In the genomic region with DNA sequence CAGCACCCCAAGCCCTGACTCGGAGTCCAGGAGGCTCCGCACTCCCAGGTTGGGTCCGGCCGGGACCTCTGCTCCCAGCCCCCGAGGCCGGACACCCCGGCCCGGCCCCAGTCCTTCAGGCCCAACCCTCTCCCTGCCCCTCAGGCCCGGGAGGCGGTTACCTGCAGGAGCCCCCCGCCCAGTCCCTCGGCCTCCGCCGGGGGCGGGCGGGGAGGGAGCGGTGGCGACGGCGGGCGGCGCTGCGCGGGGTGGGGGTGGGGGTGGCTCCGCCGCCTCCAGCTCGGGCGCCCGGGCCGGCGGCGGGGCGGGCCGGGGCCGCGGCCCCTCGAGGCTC, we compare ENCODE assay signal across 8 cellular contexts. TPM values are rescaled to one million over a fixed set of nuclear protein-coding genes. Genes with fewer than 3 reads are reported as not detected.
DNase-seq lines count a peak whose midpoint lies in the region; ATAC-seq and TF ChIP-seq lines count a peak whose summit lies in the region.

No MANE protein-coding gene starts in this region.

- H3K9me3 Mint-ChIP-seq in osteocyte (ENCODE audit: unreplicated experiment): no peaks in the 10 kb centered on the region

- no peaks in the 10 kb centered on the region for H3K36me3 Mint-ChIP-seq in osteocyte (ENCODE audit: unreplicated experiment)

- DNase-seq in AG10803 (ENCODE audit: low read depth) (no peak), fibroblast of villous mesenchyme (ENCODE audit: low read depth) (peak; percentile 3), osteocyte (ENCODE audit: extremely low spot score, unreplicated experiment) (no peak), NCI-H187 (lab: John Stamatoyannopoulos, UW) (no peak)
- peak; percentile 25 for DNase-seq in activated CD4-positive, alpha-beta T cell treated with anti-CD3 and anti-CD28 coated beads, Interleukin-2, amount 50 U/mL, for 1 hour

- TF ChIP-seq CTCF in AG10803 (conservative IDR thresholded peaks at IDR 0.05; ENCODE audit: low read length) (no peak), fibroblast of villous mesenchyme (IDR thresholded peaks at IDR 0.05; ENCODE audit: insufficient read depth, low read depth, low read length) (no peak), osteocyte (IDR thresholded peaks at IDR 0.05) (no peak)

- peaks cover 17% of the 10 kb centered on the region for H3K4me1 Mint-ChIP-seq in osteocyte (ENCODE audit: unreplicated experiment)

- no peak overlapping the region for H3K27ac Mint-ChIP-seq in osteocyte (ENCODE audit: unreplicated experiment)

- ATAC-seq in GM19395 (IDR thresholded peaks at IDR 0.05; ENCODE audit: unreplicated experiment) (peak; percentile 34), HG03460 (IDR thresholded peaks at IDR 0.05; ENCODE audit: unreplicated experiment) (peak; percentile 26), HG03378 (IDR thresholded peaks at IDR 0.05; ENCODE audit: unreplicated experiment) (no peak)

- no peaks in the 10 kb centered on the region for H3K27me3 Mint-ChIP-seq in osteocyte (ENCODE audit: unreplicated experiment)

- H3K4me3 Mint-ChIP-seq in osteocyte (ENCODE audit: unreplicated experiment): peak overlapping the region; percentile 92

- H3K4me3 ChIP-seq in AG10803 (ENCODE audit: low read length) (peak overlapping the region; percentile 79), fibroblast of villous mesenchyme (ENCODE audit: low read depth, low read length) (peak overlapping the region; percentile 94)

RNA-seq across cellular contexts. Expression of a gene that starts 0.3 kb away (rescaled TPM):
- total RNA-seq in fibroblast of villous mesenchyme: 26.4 and 30.7 TPM in 2 replicates
- total RNA-seq in osteocyte: 40.5 and 41.1 TPM in 2 replicates

Comparison
In these comparisons a context has a peak if more than half of its experiments do, and no peak if none do; other contexts are left out.
1. DNase-seq: peak in activated CD4-positive, alpha-beta T cell treated with anti-CD3 and anti-CD28 coated beads, Interleukin-2, amount 50 U/mL, for 1 hour (single experiment) and fibroblast of villous mesenchyme (single experiment); none in AG10803 (single experiment), osteocyte (single experiment) and NCI-H187 (0 of 2).